28 cellular contexts compared by ENCODE assay signal in genomic region chr5:109180668-109181067, GRCh38.
"Had no signal": no experiment of that assay in that cellular context is flagged by ENCODE, and none has a peak within 500 bp of the region (broad histone marks: within the 10 kb centered on the region; RNA-seq: fewer than 3 reads in every experiment).

No MANE protein-coding gene starts in this region.

- H3K36me3 ChIP-seq: adrenal gland, brain microvascular endothelial cell, breast epithelium, cardiac muscle cell had no signal

- H3K27me3 ChIP-seq: adrenal gland, ascending aorta, body of pancreas, brain microvascular endothelial cell, breast epithelium, cardiac muscle cell had no signal

- H3K27ac ChIP-seq: adrenal gland, ascending aorta, body of pancreas, brain microvascular endothelial cell, breast epithelium, cardiac muscle cell had no signal

- H3K9me3 ChIP-seq: adrenal gland, ascending aorta, body of pancreas, breast epithelium had no signal

- H3K4me1 ChIP-seq: ascending aorta, body of pancreas, breast epithelium had no signal

- H3K4me3 ChIP-seq: adrenal gland, ascending aorta, body of pancreas, breast epithelium, cardiac muscle cell had no signal

- DNase-seq: activated effector memory CD4-positive, alpha-beta T cell treated with anti-CD3 and anti-CD28 coated beads, Interleukin-2, amount 50 U/mL, for 16 hours; activated effector memory CD4-positive, alpha-beta T cell treated with Interleukin-2 at 50 U/mL for 16 hours; activated gamma-delta T cell; activated gamma-delta T cell treated with Interleukin-2 at 50 U/mL for 16 hours; activated naive CD4-positive, alpha-beta T cell; activated naive CD4-positive, alpha-beta T cell treated with anti-CD3 and anti-CD28 coated beads for 36 hours; activated naive CD4-positive, alpha-beta T cell treated with anti-CD3 and anti-CD28 coated beads, Interleukin-2, amount 10 ng/mL, durations not matched to agents 7 days and 5 days; activated naive CD4-positive, alpha-beta T cell treated with anti-CD3 and anti-CD28 coated beads, Interleukin-2, amount 50 U/mL, for 16 hours; activated naive CD4-positive, alpha-beta T cell treated with Interleukin-2 at 50 U/mL for 16 hours; activated naive CD8-positive, alpha-beta T cell treated with anti-CD3 and anti-CD28 coated beads for 36 hours; activated naive CD8-positive, alpha-beta T cell treated with anti-CD3 and anti-CD28 coated beads, Interleukin-2, amount 10 ng/mL, durations not matched to agents 7 days and 5 days; activated naive CD8-positive, alpha-beta T cell treated with anti-CD3 and anti-CD28 coated beads, Interleukin-2, amount 50 U/mL, for 24 hours; activated T-cell treated with anti-CD3 and anti-CD28 coated beads, Interleukin-2, amount 50 U/mL, for 4 hours; activated T-cell treated with anti-CD3 and anti-CD28 coated beads, Interleukin-2, amount 50 U/mL, for 48 hours; activated T-cell treated with anti-CD3 and anti-CD28 coated beads, Interleukin-2, amount 50 U/mL, for 72 hours; adrenal gland; amniotic stem cell; amygdala; anterior cingulate cortex; aorta; body of pancreas; brain microvascular endothelial cell; caudate nucleus; central memory CD4-positive, alpha-beta T cell; cerebellar nuclear complex had no signal
